In the genomic region with DNA sequence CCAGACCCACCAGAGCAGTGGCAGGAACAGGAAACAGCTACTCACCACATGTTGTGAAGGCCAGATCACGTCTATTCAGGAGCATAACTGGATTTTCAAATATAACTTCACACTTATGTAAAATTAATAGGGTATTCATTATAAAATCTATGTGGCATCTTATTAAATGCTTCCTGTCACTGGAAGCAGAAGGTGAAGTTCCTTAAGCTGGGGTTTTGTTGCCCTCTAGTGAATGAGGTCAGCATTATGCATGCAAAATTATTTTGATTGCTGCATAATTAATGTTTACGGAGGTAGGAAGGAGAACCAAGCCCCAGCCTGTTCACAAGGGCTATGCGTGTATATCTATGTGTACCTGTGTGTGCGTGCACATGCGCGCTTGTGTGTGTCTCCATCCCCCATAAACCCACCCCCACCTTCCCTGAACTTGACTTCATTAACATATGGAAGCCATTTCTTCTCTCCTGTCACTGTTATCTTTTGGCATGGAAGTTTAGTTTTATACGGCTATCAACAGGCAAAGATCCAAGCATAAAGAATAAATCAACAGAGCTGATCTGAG, we compare ENCODE assay signal across 21 cellular contexts.
DNase-seq lines count a peak whose midpoint lies in the region; ATAC-seq and TF ChIP-seq lines count a peak whose summit lies in the region.
"Had no signal": no experiment of that assay in that cellular context is flagged by ENCODE, and none has a peak within 500 bp of the region (broad histone marks: within the 10 kb centered on the region; RNA-seq: fewer than 3 reads in every experiment).

No MANE protein-coding gene starts in this region.

- H3K9me3 Mint-ChIP-seq in chondrocyte (ENCODE audit: low read depth): peaks cover 5% of the 10 kb centered on the region
- H3K9me3 Mint-ChIP-seq: H9 had no signal

- H3K27ac Mint-ChIP-seq in chondrocyte (ENCODE audit: unreplicated experiment): no peak overlapping the region
- H3K27ac Mint-ChIP-seq: activated naive CD4-positive, alpha-beta T cell treated with anti-CD3 and anti-CD28 coated beads, Interleukin-2, amount 10 ng/mL, durations not matched to agents 7 days and 5 days; H9; naive thymus-derived CD8-positive, alpha-beta T cell; progenitor cell of endocrine pancreas had no signal

- H3K27ac ChIP-seq in osteoblast (ENCODE audit: low read depth, low read length) (no peak overlapping the region), Peyer's patch (no peak overlapping the region)
- H3K27ac ChIP-seq: C4-2B, heart right ventricle, PC-9, thoracic aorta had no signal

- no peak overlapping the region for H3K4me2 ChIP-seq in Loucy (ENCODE audit: low read depth, low read length, poor library complexity, severe bottlenecking)
- H3K4me2 ChIP-seq in osteoblast (ENCODE audit: insufficient read depth, low read length): no peak overlapping the region
- H3K4me2 ChIP-seq: PC-9, smooth muscle cell had no signal

- peaks cover 7% of the 10 kb centered on the region for H3K4me1 Mint-ChIP-seq in chondrocyte (ENCODE audit: low read depth)
- H3K4me1 Mint-ChIP-seq: activated naive CD4-positive, alpha-beta T cell treated with anti-CD3 and anti-CD28 coated beads, Interleukin-2, amount 10 ng/mL, durations not matched to agents 7 days and 5 days had no signal

- no peaks in the 10 kb centered on the region; the same call in 1 of the 2 replicates for H3K9me3 ChIP-seq in Loucy (ENCODE audit: insufficient read depth, low read depth, low read length)
- no peaks in the 10 kb centered on the region for H3K9me3 ChIP-seq in osteoblast (ENCODE audit: low read depth, low read length)
- H3K9me3 ChIP-seq in Peyer's patch: no peaks in the 10 kb centered on the region
- H3K9me3 ChIP-seq: heart right ventricle, MG63, thoracic aorta had no signal

- no peak overlapping the region for H3K4me3 Mint-ChIP-seq in chondrocyte (ENCODE audit: unreplicated experiment)
- H3K4me3 Mint-ChIP-seq: activated naive CD4-positive, alpha-beta T cell treated with anti-CD3 and anti-CD28 coated beads, Interleukin-2, amount 10 ng/mL, durations not matched to agents 7 days and 5 days; H9 had no signal

- no peaks in the 10 kb centered on the region for H4K20me1 ChIP-seq in Loucy (ENCODE audit: insufficient read depth, low read length, poor library complexity, severe bottlenecking)
- no peaks in the 10 kb centered on the region for H4K20me1 ChIP-seq in osteoblast (ENCODE audit: insufficient read depth, low read length)

- H3K27me3 Mint-ChIP-seq in chondrocyte (ENCODE audit: low read depth): no peaks in the 10 kb centered on the region

- H3F3A ChIP-seq in Loucy (ENCODE audit: low read depth): no peaks in the 10 kb centered on the region

- DNase-seq in EH (ENCODE audit: low read depth) (peak; percentile 1), chondrocyte (ENCODE audit: low spot score) (no peak), osteoblast (ENCODE audit: insufficient read length, low spot score, missing footprints) (no peak), UCSD-AML1 (lab: John Stamatoyannopoulos, UW; ENCODE audit: unreplicated experiment) (no peak), Peyer's patch (no peak)
- DNase-seq: activated naive CD4-positive, alpha-beta T cell treated with anti-CD3 and anti-CD28 coated beads, Interleukin-2, amount 10 ng/mL, durations not matched to agents 7 days and 5 days; H9; heart right ventricle; mammary epithelial cell; MG63; naive thymus-derived CD8-positive, alpha-beta T cell; NCI-H2081; PC-9; stimulated activated CD4-positive, alpha-beta T cell treated with anti-CD3 and anti-CD28 coated beads, Interleukin-4, amount 100 ng/mL, for 4 hours; stimulated activated CD8-positive, alpha-beta memory T cell treated with anti-CD3 and anti-CD28 coated beads, Interleukin-4, amount 100 ng/mL, for 48 hours had no signal

- H3K36me3 ChIP-seq in Loucy (ENCODE audit: insufficient read depth, low read length) (no peaks in the 10 kb centered on the region), osteoblast (ENCODE audit: insufficient read depth, low read length) (no peaks in the 10 kb centered on the region), Peyer's patch (no peaks in the 10 kb centered on the region)
- H3K36me3 ChIP-seq: heart right ventricle, MG63, thoracic aorta had no signal

- H3K4me1 ChIP-seq in Loucy (ENCODE audit: insufficient read depth, low read length, poor library complexity, severe bottlenecking): no peaks in the 10 kb centered on the region
- H3K4me1 ChIP-seq in osteoblast (ENCODE audit: insufficient read depth, low read length): no peaks in the 10 kb centered on the region
- no peaks in the 10 kb centered on the region for H3K4me1 ChIP-seq in Peyer's patch
- H3K4me1 ChIP-seq: heart right ventricle had no signal

- ATAC-seq in HG02642 (IDR thresholded peaks at IDR 0.05; ENCODE audit: poor library complexity, unreplicated experiment): no peak
- ATAC-seq: heart right ventricle; naive thymus-derived CD8-positive, alpha-beta T cell had no signal

- H3K27me3 ChIP-seq in Loucy (ENCODE audit: insufficient read depth, low read length, poor library complexity, severe bottlenecking): no peaks in the 10 kb centered on the region
- no peaks in the 10 kb centered on the region for H3K27me3 ChIP-seq in osteoblast (ENCODE audit: insufficient read depth, low read length)
- H3K27me3 ChIP-seq in Peyer's patch: no peaks in the 10 kb centered on the region
- H3K27me3 ChIP-seq: MG63 had no signal

- no peak overlapping the region for H3K9ac ChIP-seq in Loucy (ENCODE audit: low read depth, low read length, poor library complexity, severe bottlenecking)

- peak; percentile 30 for TF ChIP-seq CTCF in Loucy (conservative IDR thresholded peaks at IDR 0.05; ENCODE audit: low read length)
- peak; percentile 32 for TF ChIP-seq CTCF in chondrocyte (IDR thresholded peaks at IDR 0.05)
- TF ChIP-seq CTCF in osteoblast (IDR thresholded peaks at IDR 0.05; ENCODE audit: extremely low read depth, low read depth, low read length): peak; percentile 22
- TF ChIP-seq CTCF in Peyer's patch (IDR thresholded peaks at IDR 0.05): no peak

- TF ChIP-seq POLR2A in Peyer's patch (IDR thresholded peaks at IDR 0.05): no peak

- H3K36me3 Mint-ChIP-seq in chondrocyte (ENCODE audit: low read depth): no peaks in the 10 kb centered on the region
- H3K36me3 Mint-ChIP-seq: activated naive CD4-positive, alpha-beta T cell treated with anti-CD3 and anti-CD28 coated beads, Interleukin-2, amount 10 ng/mL, durations not matched to agents 7 days and 5 days; naive thymus-derived CD8-positive, alpha-beta T cell had no signal

- no peak overlapping the region for H3K4me3 ChIP-seq in Loucy (ENCODE audit: low read length, poor library complexity, severe bottlenecking)
- no peak overlapping the region for H3K4me3 ChIP-seq in osteoblast (ENCODE audit: insufficient read depth, low read length)
- no peak overlapping the region for H3K4me3 ChIP-seq in Peyer's patch
- H3K4me3 ChIP-seq: heart right ventricle, MG63, PC-9, smooth muscle cell, thoracic aorta had no signal

- H3K9me2 ChIP-seq in Loucy (replicated peaks; ENCODE audit: low read depth, low read length): no peaks in the 10 kb centered on the region

- H2AFZ ChIP-seq in Loucy (ENCODE audit: low read length): no peak overlapping the region
- H2AFZ ChIP-seq in osteoblast (ENCODE audit: low read length): no peak overlapping the region
- H2AFZ ChIP-seq: PC-9 had no signal

- H3K79me2 ChIP-seq in Loucy (ENCODE audit: insufficient read depth, low read length): no peaks in the 10 kb centered on the region
- no peaks in the 10 kb centered on the region for H3K79me2 ChIP-seq in osteoblast (ENCODE audit: insufficient read depth, low read length)

Comparison
In these comparisons a context has a peak if more than half of its experiments do, and no peak if none do; other contexts are left out.
1. CTCF ChIP-seq: peak in Loucy (single experiment), chondrocyte (single experiment) and osteoblast (single experiment); none in Peyer's patch (0 of 6).